Comparison of ENCODE assay signal across 1 cellular context in the genomic region with DNA sequence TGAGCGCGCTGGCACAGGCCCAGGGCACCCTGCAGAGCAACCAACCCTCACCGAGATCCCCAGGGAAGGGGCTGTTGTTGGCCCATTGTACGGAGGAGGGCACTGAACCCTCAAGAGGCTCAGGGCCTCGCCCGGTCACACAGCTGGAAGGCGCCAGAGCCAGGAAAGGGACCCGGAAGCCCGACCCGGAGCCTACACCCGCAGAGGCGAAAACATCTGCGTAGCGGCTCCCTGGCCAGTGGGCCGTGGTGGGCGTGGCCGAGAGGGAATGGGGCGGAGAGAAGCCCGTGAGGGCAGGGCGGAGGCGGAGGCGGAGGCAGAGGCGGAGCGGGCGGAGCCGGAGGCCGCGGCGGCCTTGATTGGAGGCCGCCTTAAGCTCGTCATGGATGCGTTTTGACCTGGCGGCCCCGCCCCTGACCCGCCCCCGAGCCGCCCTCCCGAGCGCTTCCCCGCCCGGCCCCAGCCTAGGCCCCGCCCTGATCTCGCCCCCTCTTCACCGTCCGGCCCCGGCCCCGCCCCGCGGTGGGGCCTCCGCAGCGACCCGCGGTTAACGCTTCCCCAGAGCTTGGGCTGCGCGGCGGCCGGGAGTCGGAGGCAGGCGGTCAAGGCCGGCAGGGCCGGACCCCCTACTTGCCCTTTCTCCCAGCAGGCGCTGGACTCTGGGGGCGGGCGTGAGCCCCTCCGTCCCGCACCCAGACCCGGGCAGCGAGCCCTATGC.
TF ChIP-seq lines count a peak whose summit lies in the region.

No MANE protein-coding gene starts in this region.

TF ChIP-seq in K562, 482 proteins besides CTCF, POLR2A, EP300 and RAD21 (continued from another document and continues in another):
- no peak for TF ChIP-seq SIX5 (IDR thresholded peaks at IDR 0.05; ENCODE audit: borderline replicate concordance in 1 of 2, insufficient read depth in 1 of 2, low read depth in 1 of 2, low read length in 2 of 2)
- TF ChIP-seq, protein P1, sequence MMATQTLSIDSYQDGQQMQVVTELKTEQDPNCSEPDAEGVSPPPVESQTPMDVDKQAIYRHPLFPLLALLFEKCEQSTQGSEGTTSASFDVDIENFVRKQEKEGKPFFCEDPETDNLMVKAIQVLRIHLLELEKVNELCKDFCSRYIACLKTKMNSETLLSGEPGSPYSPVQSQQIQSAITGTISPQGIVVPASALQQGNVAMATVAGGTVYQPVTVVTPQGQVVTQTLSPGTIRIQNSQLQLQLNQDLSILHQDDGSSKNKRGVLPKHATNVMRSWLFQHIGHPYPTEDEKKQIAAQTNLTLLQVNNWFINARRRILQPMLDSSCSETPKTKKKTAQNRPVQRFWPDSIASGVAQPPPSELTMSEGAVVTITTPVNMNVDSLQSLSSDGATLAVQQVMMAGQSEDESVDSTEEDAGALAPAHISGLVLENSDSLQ (IDR thresholded peaks at IDR 0.05) = no peak
- TF ChIP-seq TRIM28 (IDR thresholded peaks at IDR 0.05) = no peak
- no peak for TF ChIP-seq ZNF696 (CRISPR knock-in tag; conservative IDR thresholded peaks at IDR 0.05)
- TF ChIP-seq KLF10 (CRISPR knock-in tag; IDR thresholded peaks at IDR 0.05) = no peak
- TF ChIP-seq, protein P2, sequence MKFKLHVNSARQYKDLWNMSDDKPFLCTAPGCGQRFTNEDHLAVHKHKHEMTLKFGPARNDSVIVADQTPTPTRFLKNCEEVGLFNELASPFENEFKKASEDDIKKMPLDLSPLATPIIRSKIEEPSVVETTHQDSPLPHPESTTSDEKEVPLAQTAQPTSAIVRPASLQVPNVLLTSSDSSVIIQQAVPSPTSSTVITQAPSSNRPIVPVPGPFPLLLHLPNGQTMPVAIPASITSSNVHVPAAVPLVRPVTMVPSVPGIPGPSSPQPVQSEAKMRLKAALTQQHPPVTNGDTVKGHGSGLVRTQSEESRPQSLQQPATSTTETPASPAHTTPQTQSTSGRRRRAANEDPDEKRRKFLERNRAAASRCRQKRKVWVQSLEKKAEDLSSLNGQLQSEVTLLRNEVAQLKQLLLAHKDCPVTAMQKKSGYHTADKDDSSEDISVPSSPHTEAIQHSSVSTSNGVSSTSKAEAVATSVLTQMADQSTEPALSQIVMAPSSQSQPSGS (CRISPR knock-in tag; IDR thresholded peaks at IDR 0.05) = no peak
- TF ChIP-seq SRF (CRISPR knock-in tag; IDR thresholded peaks at IDR 0.05) = peak in 1 of 2 experiments; percentile 32; a peak in 1 of 4 replicates
- TF ChIP-seq CBFB (CRISPR knock-in tag; IDR thresholded peaks at IDR 0.05) = no peak
- TF ChIP-seq ZNF212 (CRISPR knock-in tag; IDR thresholded peaks at IDR 0.05) = no peak
- TF ChIP-seq ZNF263 (CRISPR knock-in tag; IDR thresholded peaks at IDR 0.05; ENCODE audit: borderline replicate concordance) = no peak
- TF ChIP-seq HMG20B (CRISPR knock-in tag; IDR thresholded peaks at IDR 0.05) = no peak
- TF ChIP-seq, protein P3, sequence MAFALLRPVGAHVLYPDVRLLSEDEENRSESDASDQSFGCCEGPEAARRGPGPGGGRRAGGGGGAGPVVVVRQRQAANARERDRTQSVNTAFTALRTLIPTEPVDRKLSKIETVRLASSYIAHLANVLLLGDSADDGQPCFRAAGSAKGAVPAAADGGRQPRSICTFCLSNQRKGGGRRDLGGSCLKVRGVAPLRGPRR (CRISPR knock-in tag; IDR thresholded peaks at IDR 0.05) = peak; percentile 59; the same call in 1 of the 2 replicates
- TF ChIP-seq MYNN (IDR thresholded peaks at IDR 0.05) = no peak
- no peak for TF ChIP-seq MYNN (CRISPR knock-in tag; IDR thresholded peaks at IDR 0.05)
- no peak for TF ChIP-seq TCFL5 (CRISPR knock-in tag; conservative IDR thresholded peaks at IDR 0.05)
- TF ChIP-seq FUS (optimal IDR thresholded peaks at IDR 0.05; ENCODE audit: low read depth, low read length) = no peak
- TF ChIP-seq HDGF (IDR thresholded peaks at IDR 0.05) = 0 out of 2 replicates have a peak, but pooled peaks have one; percentile 60
- TF ChIP-seq, protein P4, sequence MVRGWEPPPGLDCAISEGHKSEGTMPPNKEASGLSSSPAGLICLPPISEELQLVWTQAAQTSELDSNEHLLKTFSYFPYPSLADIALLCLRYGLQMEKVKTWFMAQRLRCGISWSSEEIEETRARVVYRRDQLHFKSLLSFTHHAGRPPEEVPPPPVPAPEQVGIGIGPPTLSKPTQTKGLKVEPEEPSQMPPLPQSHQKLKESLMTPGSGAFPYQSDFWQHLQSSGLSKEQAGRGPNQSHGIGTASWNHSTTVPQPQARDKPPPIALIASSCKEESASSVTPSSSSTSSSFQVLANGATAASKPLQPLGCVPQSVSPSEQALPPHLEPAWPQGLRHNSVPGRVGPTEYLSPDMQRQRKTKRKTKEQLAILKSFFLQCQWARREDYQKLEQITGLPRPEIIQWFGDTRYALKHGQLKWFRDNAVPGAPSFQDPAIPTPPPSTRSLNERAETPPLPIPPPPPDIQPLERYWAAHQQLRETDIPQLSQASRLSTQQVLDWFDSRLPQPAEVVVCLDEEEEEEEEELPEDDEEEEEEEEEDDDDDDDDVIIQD (CRISPR knock-in tag; IDR thresholded peaks at IDR 0.05) = no peak
- no peak for TF ChIP-seq STAG1 (CRISPR knock-in tag; IDR thresholded peaks at IDR 0.05; ENCODE audit: borderline replicate concordance)
- no peak for TF ChIP-seq CHD2 (IDR thresholded peaks at IDR 0.05; ENCODE audit: low read depth, low read length)
- no peak; the same call in 1 of the 2 replicates for TF ChIP-seq TCF3 (CRISPR knock-in tag; IDR thresholded peaks at IDR 0.05)
- no peak for TF ChIP-seq SMARCC2 (IDR thresholded peaks at IDR 0.05; ENCODE audit: low read depth)
- TF ChIP-seq PTBP1 (IDR thresholded peaks at IDR 0.05; ENCODE audit: low read depth, low read length) = no peak
- TF ChIP-seq, protein P5, sequence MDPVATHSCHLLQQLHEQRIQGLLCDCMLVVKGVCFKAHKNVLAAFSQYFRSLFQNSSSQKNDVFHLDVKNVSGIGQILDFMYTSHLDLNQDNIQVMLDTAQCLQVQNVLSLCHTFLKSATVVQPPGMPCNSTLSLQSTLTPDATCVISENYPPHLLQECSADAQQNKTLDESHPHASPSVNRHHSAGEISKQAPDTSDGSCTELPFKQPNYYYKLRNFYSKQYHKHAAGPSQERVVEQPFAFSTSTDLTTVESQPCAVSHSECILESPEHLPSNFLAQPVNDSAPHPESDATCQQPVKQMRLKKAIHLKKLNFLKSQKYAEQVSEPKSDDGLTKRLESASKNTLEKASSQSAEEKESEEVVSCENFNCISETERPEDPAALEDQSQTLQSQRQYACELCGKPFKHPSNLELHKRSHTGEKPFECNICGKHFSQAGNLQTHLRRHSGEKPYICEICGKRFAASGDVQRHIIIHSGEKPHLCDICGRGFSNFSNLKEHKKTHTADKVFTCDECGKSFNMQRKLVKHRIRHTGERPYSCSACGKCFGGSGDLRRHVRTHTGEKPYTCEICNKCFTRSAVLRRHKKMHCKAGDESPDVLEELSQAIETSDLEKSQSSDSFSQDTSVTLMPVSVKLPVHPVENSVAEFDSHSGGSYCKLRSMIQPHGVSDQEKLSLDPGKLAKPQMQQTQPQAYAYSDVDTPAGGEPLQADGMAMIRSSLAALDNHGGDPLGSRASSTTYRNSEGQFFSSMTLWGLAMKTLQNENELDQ (CRISPR knock-in tag; IDR thresholded peaks at IDR 0.05; ENCODE audit: borderline replicate concordance) = no peak
- no peak for TF ChIP-seq CC2D1A (IDR thresholded peaks at IDR 0.05)
- TF ChIP-seq, protein P6, sequence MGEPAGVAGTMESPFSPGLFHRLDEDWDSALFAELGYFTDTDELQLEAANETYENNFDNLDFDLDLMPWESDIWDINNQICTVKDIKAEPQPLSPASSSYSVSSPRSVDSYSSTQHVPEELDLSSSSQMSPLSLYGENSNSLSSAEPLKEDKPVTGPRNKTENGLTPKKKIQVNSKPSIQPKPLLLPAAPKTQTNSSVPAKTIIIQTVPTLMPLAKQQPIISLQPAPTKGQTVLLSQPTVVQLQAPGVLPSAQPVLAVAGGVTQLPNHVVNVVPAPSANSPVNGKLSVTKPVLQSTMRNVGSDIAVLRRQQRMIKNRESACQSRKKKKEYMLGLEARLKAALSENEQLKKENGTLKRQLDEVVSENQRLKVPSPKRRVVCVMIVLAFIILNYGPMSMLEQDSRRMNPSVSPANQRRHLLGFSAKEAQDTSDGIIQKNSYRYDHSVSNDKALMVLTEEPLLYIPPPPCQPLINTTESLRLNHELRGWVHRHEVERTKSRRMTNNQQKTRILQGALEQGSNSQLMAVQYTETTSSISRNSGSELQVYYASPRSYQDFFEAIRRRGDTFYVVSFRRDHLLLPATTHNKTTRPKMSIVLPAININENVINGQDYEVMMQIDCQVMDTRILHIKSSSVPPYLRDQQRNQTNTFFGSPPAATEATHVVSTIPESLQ (CRISPR knock-in tag; IDR thresholded peaks at IDR 0.05) = no peak
- TF ChIP-seq, protein P7, sequence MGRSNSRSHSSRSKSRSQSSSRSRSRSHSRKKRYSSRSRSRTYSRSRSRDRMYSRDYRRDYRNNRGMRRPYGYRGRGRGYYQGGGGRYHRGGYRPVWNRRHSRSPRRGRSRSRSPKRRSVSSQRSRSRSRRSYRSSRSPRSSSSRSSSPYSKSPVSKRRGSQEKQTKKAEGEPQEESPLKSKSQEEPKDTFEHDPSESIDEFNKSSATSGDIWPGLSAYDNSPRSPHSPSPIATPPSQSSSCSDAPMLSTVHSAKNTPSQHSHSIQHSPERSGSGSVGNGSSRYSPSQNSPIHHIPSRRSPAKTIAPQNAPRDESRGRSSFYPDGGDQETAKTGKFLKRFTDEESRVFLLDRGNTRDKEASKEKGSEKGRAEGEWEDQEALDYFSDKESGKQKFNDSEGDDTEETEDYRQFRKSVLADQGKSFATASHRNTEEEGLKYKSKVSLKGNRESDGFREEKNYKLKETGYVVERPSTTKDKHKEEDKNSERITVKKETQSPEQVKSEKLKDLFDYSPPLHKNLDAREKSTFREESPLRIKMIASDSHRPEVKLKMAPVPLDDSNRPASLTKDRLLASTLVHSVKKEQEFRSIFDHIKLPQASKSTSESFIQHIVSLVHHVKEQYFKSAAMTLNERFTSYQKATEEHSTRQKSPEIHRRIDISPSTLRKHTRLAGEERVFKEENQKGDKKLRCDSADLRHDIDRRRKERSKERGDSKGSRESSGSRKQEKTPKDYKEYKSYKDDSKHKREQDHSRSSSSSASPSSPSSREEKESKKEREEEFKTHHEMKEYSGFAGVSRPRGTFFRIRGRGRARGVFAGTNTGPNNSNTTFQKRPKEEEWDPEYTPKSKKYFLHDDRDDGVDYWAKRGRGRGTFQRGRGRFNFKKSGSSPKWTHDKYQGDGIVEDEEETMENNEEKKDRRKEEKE (IDR thresholded peaks at IDR 0.05; ENCODE audit: borderline replicate concordance in 1 of 2, control insufficient read depth in 1 of 2, low read depth in 2 of 2, low read length in 1 of 2) = no peak
- no peak for TF ChIP-seq PHTF2 (CRISPR knock-in tag; IDR thresholded peaks at IDR 0.05)
- no peak for TF ChIP-seq DACH1 (IDR thresholded peaks at IDR 0.05; ENCODE audit: partially characterized antibody)
- TF ChIP-seq SP1 (CRISPR knock-in tag; IDR thresholded peaks at IDR 0.05) = peak; percentile 98
- no peak for TF ChIP-seq IFI16 (CRISPR knock-in tag; IDR thresholded peaks at IDR 0.05)
- TF ChIP-seq RBM15 (IDR thresholded peaks at IDR 0.05; ENCODE audit: insufficient read depth, low read length) = no peak
- no peak for TF ChIP-seq ZNF316 (IDR thresholded peaks at IDR 0.05)
- no peak for TF ChIP-seq NONO (IDR thresholded peaks at IDR 0.05; ENCODE audit: low read depth in 2 of 2, low read length in 1 of 2)
- TF ChIP-seq JUN (IDR thresholded peaks at IDR 0.05; ENCODE audit: borderline replicate concordance, low read depth, low read length) = no peak
- TF ChIP-seq JUN (CRISPR knock-in tag; IDR thresholded peaks at IDR 0.05; ENCODE audit: borderline replicate concordance) = no peak
- TF ChIP-seq, protein P8, sequence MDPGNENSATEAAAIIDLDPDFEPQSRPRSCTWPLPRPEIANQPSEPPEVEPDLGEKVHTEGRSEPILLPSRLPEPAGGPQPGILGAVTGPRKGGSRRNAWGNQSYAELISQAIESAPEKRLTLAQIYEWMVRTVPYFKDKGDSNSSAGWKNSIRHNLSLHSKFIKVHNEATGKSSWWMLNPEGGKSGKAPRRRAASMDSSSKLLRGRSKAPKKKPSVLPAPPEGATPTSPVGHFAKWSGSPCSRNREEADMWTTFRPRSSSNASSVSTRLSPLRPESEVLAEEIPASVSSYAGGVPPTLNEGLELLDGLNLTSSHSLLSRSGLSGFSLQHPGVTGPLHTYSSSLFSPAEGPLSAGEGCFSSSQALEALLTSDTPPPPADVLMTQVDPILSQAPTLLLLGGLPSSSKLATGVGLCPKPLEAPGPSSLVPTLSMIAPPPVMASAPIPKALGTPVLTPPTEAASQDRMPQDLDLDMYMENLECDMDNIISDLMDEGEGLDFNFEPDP (CRISPR knock-in tag; IDR thresholded peaks at IDR 0.05) = no peak
- TF ChIP-seq, protein P9, sequence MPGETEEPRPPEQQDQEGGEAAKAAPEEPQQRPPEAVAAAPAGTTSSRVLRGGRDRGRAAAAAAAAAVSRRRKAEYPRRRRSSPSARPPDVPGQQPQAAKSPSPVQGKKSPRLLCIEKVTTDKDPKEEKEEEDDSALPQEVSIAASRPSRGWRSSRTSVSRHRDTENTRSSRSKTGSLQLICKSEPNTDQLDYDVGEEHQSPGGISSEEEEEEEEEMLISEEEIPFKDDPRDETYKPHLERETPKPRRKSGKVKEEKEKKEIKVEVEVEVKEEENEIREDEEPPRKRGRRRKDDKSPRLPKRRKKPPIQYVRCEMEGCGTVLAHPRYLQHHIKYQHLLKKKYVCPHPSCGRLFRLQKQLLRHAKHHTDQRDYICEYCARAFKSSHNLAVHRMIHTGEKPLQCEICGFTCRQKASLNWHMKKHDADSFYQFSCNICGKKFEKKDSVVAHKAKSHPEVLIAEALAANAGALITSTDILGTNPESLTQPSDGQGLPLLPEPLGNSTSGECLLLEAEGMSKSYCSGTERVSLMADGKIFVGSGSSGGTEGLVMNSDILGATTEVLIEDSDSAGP (CRISPR knock-in tag; IDR thresholded peaks at IDR 0.05) = no peak
- TF ChIP-seq, protein P10, sequence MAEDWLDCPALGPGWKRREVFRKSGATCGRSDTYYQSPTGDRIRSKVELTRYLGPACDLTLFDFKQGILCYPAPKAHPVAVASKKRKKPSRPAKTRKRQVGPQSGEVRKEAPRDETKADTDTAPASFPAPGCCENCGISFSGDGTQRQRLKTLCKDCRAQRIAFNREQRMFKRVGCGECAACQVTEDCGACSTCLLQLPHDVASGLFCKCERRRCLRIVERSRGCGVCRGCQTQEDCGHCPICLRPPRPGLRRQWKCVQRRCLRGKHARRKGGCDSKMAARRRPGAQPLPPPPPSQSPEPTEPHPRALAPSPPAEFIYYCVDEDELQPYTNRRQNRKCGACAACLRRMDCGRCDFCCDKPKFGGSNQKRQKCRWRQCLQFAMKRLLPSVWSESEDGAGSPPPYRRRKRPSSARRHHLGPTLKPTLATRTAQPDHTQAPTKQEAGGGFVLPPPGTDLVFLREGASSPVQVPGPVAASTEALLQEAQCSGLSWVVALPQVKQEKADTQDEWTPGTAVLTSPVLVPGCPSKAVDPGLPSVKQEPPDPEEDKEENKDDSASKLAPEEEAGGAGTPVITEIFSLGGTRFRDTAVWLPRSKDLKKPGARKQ (CRISPR knock-in tag; IDR thresholded peaks at IDR 0.05) = no peak
- TF ChIP-seq CCNT2 (IDR thresholded peaks at IDR 0.05; ENCODE audit: borderline replicate concordance, extremely low read depth, insufficient read length, low read depth, low read length) = peak; percentile 96
- TF ChIP-seq, protein P11, sequence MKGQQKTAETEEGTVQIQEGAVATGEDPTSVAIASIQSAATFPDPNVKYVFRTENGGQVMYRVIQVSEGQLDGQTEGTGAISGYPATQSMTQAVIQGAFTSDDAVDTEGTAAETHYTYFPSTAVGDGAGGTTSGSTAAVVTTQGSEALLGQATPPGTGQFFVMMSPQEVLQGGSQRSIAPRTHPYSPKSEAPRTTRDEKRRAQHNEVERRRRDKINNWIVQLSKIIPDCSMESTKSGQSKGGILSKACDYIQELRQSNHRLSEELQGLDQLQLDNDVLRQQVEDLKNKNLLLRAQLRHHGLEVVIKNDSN (CRISPR knock-in tag; IDR thresholded peaks at IDR 0.05) = no peak
- TF ChIP-seq EGR1 (conservative IDR thresholded peaks at IDR 0.05) = peak; percentile 93
- TF ChIP-seq, protein P12, sequence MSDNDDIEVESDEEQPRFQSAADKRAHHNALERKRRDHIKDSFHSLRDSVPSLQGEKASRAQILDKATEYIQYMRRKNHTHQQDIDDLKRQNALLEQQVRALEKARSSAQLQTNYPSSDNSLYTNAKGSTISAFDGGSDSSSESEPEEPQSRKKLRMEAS (CRISPR knock-in tag; IDR thresholded peaks at IDR 0.05) = no peak; the same call in 1 of the 2 replicates
